ENCODE assay signal across 8 cellular contexts in genomic region chr6:108563292-108563691, GRCh38. TPM values are rescaled to one million over a fixed set of nuclear protein-coding genes. Genes with fewer than 3 reads are reported as not detected.
DNase-seq lines count a peak whose midpoint lies in the region; ATAC-seq and TF ChIP-seq lines count a peak whose summit lies in the region.

No MANE protein-coding gene starts in this region.

- H3K36me3 Mint-ChIP-seq in effector memory CD8-positive, alpha-beta T cell (ENCODE audit: insufficient read depth), result peaks cover 55% of the 10 kb centered on the region
- no peaks in the 10 kb centered on the region for H3K36me3 Mint-ChIP-seq in natural killer cell

- no peak for TF ChIP-seq CTCF in heart right ventricle (IDR thresholded peaks at IDR 0.05)
- no peak for TF ChIP-seq CTCF in natural killer cell (IDR thresholded peaks at IDR 0.05)

- peak overlapping the region in 9 of 10 donors; percentile 75 to 97 (median 93) for H3K4me3 ChIP-seq in heart right ventricle

- H3K4me1 Mint-ChIP-seq in effector memory CD8-positive, alpha-beta T cell (ENCODE audit: low read depth in 2 of 2), result peaks cover 47 to 52% of the 10 kb centered on the region in 2 donors
- H3K4me1 Mint-ChIP-seq in natural killer cell, result peaks cover 56 to 61% of the 10 kb centered on the region in 2 donors

- 42 to 45% methylated on average over 8 of the region's 8 CpGs for WGBS in heart right ventricle, 2 donors

- peak overlapping the region in 9 of 10 donors; percentile 96 to 100 (median 99) for H3K27ac ChIP-seq in heart right ventricle

- intact Hi-C loops in heart right ventricle (cut with DNase I) (loop anchor here in 8 of 10 donors (2.0 to 10.0 kb wide), 6 partner anchors 52 to 219 kb away; no protein-coding TSS in a partner anchor), left cardiac atrium (cut with DNase I) (loop anchor here (5.0 to 10.0 kb wide), 2 partner anchors 89 to 92 kb away; no protein-coding TSS in a partner anchor), natural killer cell (cut with micrococcal nuclease) (no loop called here)

- DNase-seq in heart right ventricle (no peak), left cardiac atrium (no peak), natural killer cell (no peak), NCI-H510A treated with DMSO at 0.1 percent for 48 hours (lab: John Stamatoyannopoulos, UW) (no peak), KBM-7 (no peak), medulla oblongata (ENCODE audit: extremely low spot score) (no peak)
- DNase-seq in effector memory CD8-positive, alpha-beta T cell, result no peak

- ATAC-seq in heart right ventricle, result no peak
- no peak for ATAC-seq in left cardiac atrium
- no peak for ATAC-seq in effector memory CD8-positive, alpha-beta T cell (replicated peaks)
- no peak for ATAC-seq in natural killer cell
- no peak for ATAC-seq in GM21717 (IDR thresholded peaks at IDR 0.05; ENCODE audit: unreplicated experiment)

- H3K9me3 Mint-ChIP-seq in effector memory CD8-positive, alpha-beta T cell, result no peaks in the 10 kb centered on the region
- no peaks in the 10 kb centered on the region for H3K9me3 Mint-ChIP-seq in natural killer cell

- in situ Hi-C loops in KBM-7 (cut with MboI; ENCODE audit: low pct_unique_long_range_greater_than_20kb, low sequenced_read_pairs), result loop anchor here (25.0 kb wide), 1 partner anchor 224 kb away; no protein-coding TSS in a partner anchor

- H3K27me3 ChIP-seq in heart right ventricle, result no peaks in the 10 kb centered on the region

- H3K27ac Mint-ChIP-seq in effector memory CD8-positive, alpha-beta T cell, result peak overlapping the region; percentile 82 to 88
- H3K27ac Mint-ChIP-seq in natural killer cell, result peak overlapping the region; percentile 91

- H3K27me3 Mint-ChIP-seq in effector memory CD8-positive, alpha-beta T cell, result no peaks in the 10 kb centered on the region
- H3K27me3 Mint-ChIP-seq in natural killer cell (ENCODE audit: low read depth in 2 of 2), result no peaks in the 10 kb centered on the region

- peaks cover 12 to 63% (median 52%) of the 10 kb centered on the region in 9 donors for H3K4me1 ChIP-seq in heart right ventricle

- peaks cover 0 to 22% (median 12%) of the 10 kb centered on the region in 9 donors for H3K36me3 ChIP-seq in heart right ventricle

- H3K9me3 ChIP-seq in heart right ventricle, result no peaks in the 10 kb centered on the region

- H3K4me3 Mint-ChIP-seq in effector memory CD8-positive, alpha-beta T cell, result peak overlapping the region; percentile 77 to 81
- peak overlapping the region; percentile 95 for H3K4me3 Mint-ChIP-seq in natural killer cell

RNA-seq across cellular contexts. Expression of gene FOXO3, which starts 2.6 kb away (rescaled TPM):
- total RNA-seq in heart right ventricle (10 to 100 TPM; 29.4 to 52.6 (median 37.7) TPM), left cardiac atrium (10 to 100 TPM; 34.0 to 38.6 TPM), natural killer cell (10 to 100 TPM; 43.1 to 70.4 (median 51.3) TPM)
- polyA plus RNA-seq in heart right ventricle, result 10 to 100 TPM; 16.8 to 19.3 TPM
